ENCODE assay signal across 18 cellular contexts in genomic region chr2:97907667-97908066, GRCh38.
"Had no signal": no experiment of that assay in that cellular context is flagged by ENCODE, and none has a peak within 500 bp of the region (broad histone marks: within the 10 kb centered on the region; RNA-seq: fewer than 3 reads in every experiment).

No MANE protein-coding gene starts in this region.

- H3K27ac Mint-ChIP-seq: activated CD4-positive, alpha-beta memory T cell treated with anti-CD3 and anti-CD28 coated beads for 36 hours; activated naive CD8-positive, alpha-beta T cell treated with anti-CD3 and anti-CD28 coated beads, Interleukin-2, amount 10 ng/mL, durations not matched to agents 7 days and 5 days; activated T-helper 1 cell treated with anti-CD3 and anti-CD28 coated beads, Interleukin-12 subunit alpha, Interleukin-12 subunit beta, Interleukin-2, Interleukin-4 antibody, amounts not matched to agents 30 ng/mL and 10 ng/mL and 1 ng/mL, durations not matched to agents 14 hours and 24 hours and 36 hours; nephron; stimulated activated naive CD8-positive, alpha-beta T cell treated with anti-CD3 and anti-CD28 coated beads, Interleukin-15, amount 100 ng/mL, for 72 hours; type B pancreatic cell; WTC11 had no signal

- H3K4me2 ChIP-seq: hepatocyte had no signal

- H3K27me3 Mint-ChIP-seq: activated CD4-positive, alpha-beta memory T cell treated with anti-CD3 and anti-CD28 coated beads for 36 hours; activated naive CD8-positive, alpha-beta T cell treated with anti-CD3 and anti-CD28 coated beads, Interleukin-2, amount 10 ng/mL, durations not matched to agents 7 days and 5 days; brain; stimulated activated naive CD8-positive, alpha-beta T cell treated with anti-CD3 and anti-CD28 coated beads, Interleukin-15, amount 100 ng/mL, for 72 hours; type B pancreatic cell had no signal

- DNase-seq: activated CD4-positive, alpha-beta memory T cell treated with anti-CD3 and anti-CD28 coated beads for 36 hours; activated CD4-positive, alpha-beta T cell treated with anti-CD3 and anti-CD28 coated beads for 4 hours; activated naive CD8-positive, alpha-beta T cell treated with anti-CD3 and anti-CD28 coated beads, Interleukin-2, amount 10 ng/mL, durations not matched to agents 7 days and 5 days; activated T-cell treated with anti-CD3 and anti-CD28 coated beads for 4 hours; anterior cingulate cortex; caudate nucleus; dorsolateral prefrontal cortex; foreskin fibroblast; left cardiac atrium; retina; stimulated activated naive CD8-positive, alpha-beta T cell treated with anti-CD3 and anti-CD28 coated beads, Interleukin-15, amount 100 ng/mL, for 72 hours had no signal

- H3K9me3 ChIP-seq: suprapubic skin had no signal

- H3K9me3 Mint-ChIP-seq: activated CD4-positive, alpha-beta memory T cell treated with anti-CD3 and anti-CD28 coated beads for 36 hours; activated T-helper 1 cell treated with anti-CD3 and anti-CD28 coated beads, Interleukin-12 subunit alpha, Interleukin-12 subunit beta, Interleukin-2, Interleukin-4 antibody, amounts not matched to agents 30 ng/mL and 10 ng/mL and 1 ng/mL, durations not matched to agents 14 hours and 24 hours and 36 hours; stimulated activated naive CD8-positive, alpha-beta T cell treated with anti-CD3 and anti-CD28 coated beads, Interleukin-15, amount 100 ng/mL, for 72 hours; WTC11 had no signal

- H2AFZ ChIP-seq: hepatocyte had no signal

- ATAC-seq: left cardiac atrium; stimulated activated naive CD8-positive, alpha-beta T cell treated with anti-CD3 and anti-CD28 coated beads, Interleukin-15, amount 100 ng/mL, for 72 hours; WTC11 had no signal

- H3K4me3 Mint-ChIP-seq: activated CD4-positive, alpha-beta memory T cell treated with anti-CD3 and anti-CD28 coated beads for 36 hours; activated naive CD8-positive, alpha-beta T cell treated with anti-CD3 and anti-CD28 coated beads, Interleukin-2, amount 10 ng/mL, durations not matched to agents 7 days and 5 days; activated T-helper 1 cell treated with anti-CD3 and anti-CD28 coated beads, Interleukin-12 subunit alpha, Interleukin-12 subunit beta, Interleukin-2, Interleukin-4 antibody, amounts not matched to agents 30 ng/mL and 10 ng/mL and 1 ng/mL, durations not matched to agents 14 hours and 24 hours and 36 hours; brain; nephron; stimulated activated naive CD8-positive, alpha-beta T cell treated with anti-CD3 and anti-CD28 coated beads, Interleukin-15, amount 100 ng/mL, for 72 hours; type B pancreatic cell; WTC11 had no signal

- H3K4me3 ChIP-seq: dorsolateral prefrontal cortex, hepatocyte, suprapubic skin had no signal

- H3K36me3 Mint-ChIP-seq: WTC11 had no signal

- H3K4me1 Mint-ChIP-seq: brain, nephron had no signal

- H3K27ac ChIP-seq: dorsolateral prefrontal cortex, hepatocyte, suprapubic skin had no signal

- H3K27me3 ChIP-seq: dorsolateral prefrontal cortex, hepatocyte, suprapubic skin had no signal
